Comparison of ENCODE assay signal across 8 cellular contexts in genomic region chr6:75283907-75284284, GRCh38. TPM values are rescaled to one million over a fixed set of nuclear protein-coding genes. Genes with fewer than 3 reads are reported as not detected.
A peak's percentile ranks its signal among the peaks of the same experiment; 100 is the strongest.
DNase-seq lines count a peak whose midpoint lies in the region; ATAC-seq and TF ChIP-seq lines count a peak whose summit lies in the region.

No MANE protein-coding gene starts in this region.

- DNase-seq in AG10803 (ENCODE audit: low read depth) (no peak), mammary epithelial cell (no peak), 8988T (no peak)
- DNase-seq in activated T-helper 1 cell treated with anti-CD3 and anti-CD28 coated beads, Interleukin-12 subunit alpha, Interleukin-12 subunit beta, Interleukin-2, Interleukin-4 antibody, amounts not matched to agents 30 ng/mL and 10 ng/mL and 1 ng/mL, durations not matched to agents 14 hours and 24 hours and 36 hours (ENCODE audit: low spot score): no peak

- H3K27ac ChIP-seq in HUES48 (ENCODE audit: low read depth, low read length) (peak overlapping the region; percentile 84), mammary epithelial cell (ENCODE audit: insufficient read depth, low read depth, low read length) (peak overlapping the region; percentile 76), mucosa of rectum (ENCODE audit: low read depth in 2 of 2, low read length in 2 of 2) (peak overlapping the region; percentile 83 to 87)

- WGBS in mammary epithelial cell (ENCODE audit: low coverage, missing lambda C conversion rate): 0% methylated on average over 8 of the region's 10 CpGs

- no peaks in the 10 kb centered on the region for H3K36me3 ChIP-seq in HUES48 (ENCODE audit: control insufficient read depth, insufficient read depth, low read length)
- H3K36me3 ChIP-seq in mammary epithelial cell (ENCODE audit: insufficient read depth, low read length): no peaks in the 10 kb centered on the region
- H3K36me3 ChIP-seq in mucosa of rectum (ENCODE audit: control insufficient read depth in 2 of 2, insufficient read depth in 2 of 2, low read length in 2 of 2): no peaks in the 10 kb centered on the region

- TF ChIP-seq CTCF in AG10803 (conservative IDR thresholded peaks at IDR 0.05; ENCODE audit: low read length) (no peak), mammary epithelial cell (conservative IDR thresholded peaks at IDR 0.05 in 1 of 2, IDR thresholded peaks at IDR 0.05 in 1 of 2; ENCODE audit: extremely low read depth in 1 of 2, insufficient read depth in 1 of 2, low read depth in 1 of 2, low read length in 2 of 2) (no peak)

- ATAC-seq in GM18502 (IDR thresholded peaks at IDR 0.05; ENCODE audit: poor library complexity, unreplicated experiment): no peak
- no peak for ATAC-seq in stimulated activated memory B cell treated with anti-CD40 and anti-IgM and Interleukin-4, amounts not matched to agents 10 μg/mL and 1 μg/mL and 100 μg/mL, for 72 hours

- H3K27ac Mint-ChIP-seq in activated T-helper 1 cell treated with anti-CD3 and anti-CD28 coated beads, Interleukin-12 subunit alpha, Interleukin-12 subunit beta, Interleukin-2, Interleukin-4 antibody, amounts not matched to agents 30 ng/mL and 10 ng/mL and 1 ng/mL, durations not matched to agents 14 hours and 24 hours and 36 hours: no peak overlapping the region
- H3K27ac Mint-ChIP-seq in stimulated activated memory B cell treated with anti-CD40 and anti-IgM and Interleukin-4, amounts not matched to agents 10 μg/mL and 1 μg/mL and 100 μg/mL, for 72 hours: no peak overlapping the region

- peaks cover 66% of the 10 kb centered on the region for H3K79me2 ChIP-seq in mammary epithelial cell (ENCODE audit: insufficient read depth, low read length)

- H3K9me3 ChIP-seq in HUES48 (ENCODE audit: control insufficient read depth, insufficient read depth, low read length) (no peaks in the 10 kb centered on the region), mammary epithelial cell (replicated peaks; ENCODE audit: insufficient read depth, low read length) (no peaks in the 10 kb centered on the region), mucosa of rectum (ENCODE audit: control insufficient read depth in 2 of 2, low read length in 2 of 2) (no peaks in the 10 kb centered on the region)

- no peaks in the 10 kb centered on the region for H3K27me3 Mint-ChIP-seq in activated T-helper 1 cell treated with anti-CD3 and anti-CD28 coated beads, Interleukin-12 subunit alpha, Interleukin-12 subunit beta, Interleukin-2, Interleukin-4 antibody, amounts not matched to agents 30 ng/mL and 10 ng/mL and 1 ng/mL, durations not matched to agents 14 hours and 24 hours and 36 hours (ENCODE audit: insufficient read depth)
- H3K27me3 Mint-ChIP-seq in stimulated activated memory B cell treated with anti-CD40 and anti-IgM and Interleukin-4, amounts not matched to agents 10 μg/mL and 1 μg/mL and 100 μg/mL, for 72 hours: no peaks in the 10 kb centered on the region

- peak overlapping the region; percentile 89 for H3K4me3 ChIP-seq in AG10803 (ENCODE audit: low read length)
- peak overlapping the region; percentile 99 for H3K4me3 ChIP-seq in HUES48 (ENCODE audit: low read depth, low read length)
- peak overlapping the region; percentile 73 to 96 (median 93) for H3K4me3 ChIP-seq in mammary epithelial cell (replicated peaks in 1 of 3; ENCODE audit: insufficient read depth in 1 of 3, low read depth in 2 of 3, low read length in 3 of 3)
- H3K4me3 ChIP-seq in mucosa of rectum (ENCODE audit: low read length in 2 of 2): peak overlapping the region; percentile 88 to 99

- no peaks in the 10 kb centered on the region for H4K20me1 ChIP-seq in mammary epithelial cell (ENCODE audit: insufficient read depth, low read length)

- H3K4me2 ChIP-seq in mammary epithelial cell (ENCODE audit: insufficient read depth, low read depth, low read length): peak overlapping the region; percentile 92

- H3K36me3 Mint-ChIP-seq in activated T-helper 1 cell treated with anti-CD3 and anti-CD28 coated beads, Interleukin-12 subunit alpha, Interleukin-12 subunit beta, Interleukin-2, Interleukin-4 antibody, amounts not matched to agents 30 ng/mL and 10 ng/mL and 1 ng/mL, durations not matched to agents 14 hours and 24 hours and 36 hours (ENCODE audit: low read depth): peaks cover 6% of the 10 kb centered on the region
- peaks cover under 1% of the 10 kb centered on the region for H3K36me3 Mint-ChIP-seq in stimulated activated memory B cell treated with anti-CD40 and anti-IgM and Interleukin-4, amounts not matched to agents 10 μg/mL and 1 μg/mL and 100 μg/mL, for 72 hours

- H3K9me3 Mint-ChIP-seq in activated T-helper 1 cell treated with anti-CD3 and anti-CD28 coated beads, Interleukin-12 subunit alpha, Interleukin-12 subunit beta, Interleukin-2, Interleukin-4 antibody, amounts not matched to agents 30 ng/mL and 10 ng/mL and 1 ng/mL, durations not matched to agents 14 hours and 24 hours and 36 hours: no peaks in the 10 kb centered on the region
- H3K9me3 Mint-ChIP-seq in stimulated activated memory B cell treated with anti-CD40 and anti-IgM and Interleukin-4, amounts not matched to agents 10 μg/mL and 1 μg/mL and 100 μg/mL, for 72 hours: no peaks in the 10 kb centered on the region

- peak overlapping the region; percentile 54 for H3K9ac ChIP-seq in HUES48 (ENCODE audit: low read depth, low read length)
- peak overlapping the region; percentile 89 for H3K9ac ChIP-seq in mammary epithelial cell (ENCODE audit: insufficient read depth, low read length)
- peak overlapping the region; percentile 95 for H3K9ac ChIP-seq in mucosa of rectum (ENCODE audit: low read depth in 1 of 2, low read length in 2 of 2)

- in situ Hi-C loops in mammary epithelial cell (cut with MboI; ENCODE audit: low sequenced_read_pairs in 2 of 2): no loop called here

- H2AFZ ChIP-seq in mammary epithelial cell (ENCODE audit: low read depth, low read length): peak overlapping the region; percentile 96

- intact Hi-C loops in mammary epithelial cell (cut with micrococcal nuclease): loop anchor here (1.0 to 5.0 kb wide), 4 partner anchors 9 to 318 kb away; partner anchors contain the start of genes COX7A2 and SENP6
- intact Hi-C loops in activated T-helper 1 cell treated with anti-CD3 and anti-CD28 coated beads, Interleukin-12 subunit alpha, Interleukin-12 subunit beta, Interleukin-2, Interleukin-4 antibody, amounts not matched to agents 30 ng/mL and 10 ng/mL and 1 ng/mL, durations not matched to agents 14 hours and 24 hours and 36 hours (cut with micrococcal nuclease): loop anchor here (1.0 to 2.0 kb wide), 4 partner anchors 67 to 1763 kb away; partner anchors contain the start of gene EEF1A1

- CTCF ChIA-PET in mammary epithelial cell (lab: Charles Lee; ENCODE audit: low non-redundant PET): interaction anchor here (0.6 to 0.7 kb wide), 2 partner anchors 16 to 78 kb away, joined by 3 to 4 read pairs; no protein-coding TSS in a partner anchor

- H3K27me3 ChIP-seq in HUES48 (ENCODE audit: control insufficient read depth, insufficient read depth, low read length) (no peaks in the 10 kb centered on the region), mammary epithelial cell (ENCODE audit: insufficient read depth, low read length) (no peaks in the 10 kb centered on the region), mucosa of rectum (ENCODE audit: control insufficient read depth in 2 of 2, insufficient read depth in 2 of 2, low read length in 2 of 2) (no peaks in the 10 kb centered on the region)

- H3K4me3 Mint-ChIP-seq in activated T-helper 1 cell treated with anti-CD3 and anti-CD28 coated beads, Interleukin-12 subunit alpha, Interleukin-12 subunit beta, Interleukin-2, Interleukin-4 antibody, amounts not matched to agents 30 ng/mL and 10 ng/mL and 1 ng/mL, durations not matched to agents 14 hours and 24 hours and 36 hours: no peak overlapping the region
- H3K4me3 Mint-ChIP-seq in stimulated activated memory B cell treated with anti-CD40 and anti-IgM and Interleukin-4, amounts not matched to agents 10 μg/mL and 1 μg/mL and 100 μg/mL, for 72 hours: no peak overlapping the region

- peaks cover 46% of the 10 kb centered on the region for H3K4me1 Mint-ChIP-seq in activated T-helper 1 cell treated with anti-CD3 and anti-CD28 coated beads, Interleukin-12 subunit alpha, Interleukin-12 subunit beta, Interleukin-2, Interleukin-4 antibody, amounts not matched to agents 30 ng/mL and 10 ng/mL and 1 ng/mL, durations not matched to agents 14 hours and 24 hours and 36 hours (ENCODE audit: low read depth)
- peaks cover 35% of the 10 kb centered on the region for H3K4me1 Mint-ChIP-seq in stimulated activated memory B cell treated with anti-CD40 and anti-IgM and Interleukin-4, amounts not matched to agents 10 μg/mL and 1 μg/mL and 100 μg/mL, for 72 hours

- no TSS peak for BruUV-seq in mammary epithelial cell (replicated peaks; lab: Mats Ljungman, UMichigan)

- H3K4me1 ChIP-seq in HUES48 (ENCODE audit: control insufficient read depth, insufficient read depth, low read length) (peaks cover 40% of the 10 kb centered on the region), mammary epithelial cell (ENCODE audit: insufficient read depth, low read length) (peaks cover 16% of the 10 kb centered on the region), mucosa of rectum (ENCODE audit: control insufficient read depth in 2 of 2, insufficient read depth in 2 of 2, low read length in 2 of 2) (peaks cover 3 to 6% of the 10 kb centered on the region in 2 donors)

- dilution Hi-C loops in mammary epithelial cell (cut with HindIII; ENCODE audit: low sequenced_read_pairs): no loop called here

RNA-seq across cellular contexts. Expression of gene TMEM30A, which starts 0.7 kb away (rescaled TPM):
- 100 to 1,000 TPM in 1 of 2 donors, 10 to 100 TPM in 1; 73.1 to 127 TPM for total RNA-seq in mammary epithelial cell
- 17.2 TPM for polyA plus RNA-seq in mammary epithelial cell
- polyA minus RNA-seq in mammary epithelial cell: 23.3 TPM
- 66.6 and 67.2 TPM in 2 replicates for total RNA-seq in activated T-helper 1 cell treated with anti-CD3 and anti-CD28 coated beads, Interleukin-12 subunit alpha, Interleukin-12 subunit beta, Interleukin-2, Interleukin-4 antibody, amounts not matched to agents 30 ng/mL and 10 ng/mL and 1 ng/mL, durations not matched to agents 14 hours and 24 hours and 36 hours

RNA-seq across cellular contexts. Expression of gene COX7A2, which starts 40.3 kb away (rescaled TPM):
- 100 to 1,000 TPM in 1 of 2 donors, 10 to 100 TPM in 1; 73.3 to 370 TPM for total RNA-seq in mammary epithelial cell
- 146 TPM for polyA plus RNA-seq in mammary epithelial cell
- 245 TPM for polyA minus RNA-seq in mammary epithelial cell
- 495 and 497 TPM in 2 replicates for total RNA-seq in activated T-helper 1 cell treated with anti-CD3 and anti-CD28 coated beads, Interleukin-12 subunit alpha, Interleukin-12 subunit beta, Interleukin-2, Interleukin-4 antibody, amounts not matched to agents 30 ng/mL and 10 ng/mL and 1 ng/mL, durations not matched to agents 14 hours and 24 hours and 36 hours
